ENCODE assay signal across 8 cellular contexts in genomic region chr17:39634384-39634871, GRCh38. TPM values are rescaled to one million over a fixed set of nuclear protein-coding genes. Genes with fewer than 3 reads are reported as not detected.
DNase-seq lines count a peak whose midpoint lies in the region; ATAC-seq, FAIRE-seq and TF ChIP-seq lines count a peak whose summit lies in the region.

No MANE protein-coding gene starts in this region.

- no peaks in the 10 kb centered on the region for H3K9me3 Mint-ChIP-seq in mesothelial cell of epicardium

- TF ChIP-seq POLR2A in H54 (IDR thresholded peaks at IDR 0.05; ENCODE audit: low read depth, low read length) = no peak

- peaks cover 35% of the 10 kb centered on the region for H3K4me1 Mint-ChIP-seq in mesothelial cell of epicardium

- peak overlapping the region; percentile 85 for H3K27ac ChIP-seq in C4-2B

- no peak overlapping the region for H3K4me3 Mint-ChIP-seq in mesothelial cell of epicardium

- no peak overlapping the region for H3K27ac Mint-ChIP-seq in mesothelial cell of epicardium

- FAIRE-seq in H54 (lab: Jason Lieb, UNC) = no peak

- DNase-seq in NCI-H526 (lab: John Stamatoyannopoulos, UW) = peak; percentile 19 to 51
- DNase-seq in central memory CD4-positive, alpha-beta T cell = peak; percentile 36
- DNase-seq in mesothelial cell of epicardium (ENCODE audit: low spot score in 2 of 2, unreplicated experiment in 2 of 2) = no peak
- DNase-seq in stimulated activated naive CD8-positive, alpha-beta T cell treated with anti-CD3 and anti-CD28 coated beads, Interleukin-15, Interleukin-2, amounts not matched to agents 100 U/mL and 50 U/mL, for 24 hours = no peak
- no peak for DNase-seq in cortex of kidney (lab: John Stamatoyannopoulos, UW)
- DNase-seq in H54 (ENCODE audit: insufficient read length, low spot score) = no peak

- TF ChIP-seq CTCF in C4-2B (conservative IDR thresholded peaks at IDR 0.05) = peak; percentile 92
- TF ChIP-seq CTCF in GM12872 (IDR thresholded peaks at IDR 0.05; ENCODE audit: insufficient read depth, low read depth, low read length) = peak; percentile 67
- peak; percentile 80 for TF ChIP-seq CTCF in mesothelial cell of epicardium (IDR thresholded peaks at IDR 0.05; ENCODE audit: unreplicated experiment)

- no peak for ATAC-seq in stimulated activated naive CD8-positive, alpha-beta T cell treated with anti-CD3 and anti-CD28 coated beads, Interleukin-15, Interleukin-2, amounts not matched to agents 100 U/mL and 50 U/mL, for 24 hours

- peaks cover 18% of the 10 kb centered on the region for H3K27me3 Mint-ChIP-seq in mesothelial cell of epicardium (ENCODE audit: low read depth)

- H3K36me3 Mint-ChIP-seq in mesothelial cell of epicardium = no peaks in the 10 kb centered on the region

RNA-seq across cellular contexts. Expression of gene STARD3, which starts 2.5 kb away (rescaled TPM):
- total RNA-seq in mesothelial cell of epicardium = 55.6 to 56.6 TPM (median 56.2 TPM) in 3 replicates

RNA-seq across cellular contexts. Expression of gene PPP1R1B, which starts 7.7 kb away (rescaled TPM):
- 0.58 to 0.75 TPM (median 0.75 TPM) in 3 replicates for total RNA-seq in mesothelial cell of epicardium

RNA-seq across cellular contexts. Expression of gene NEUROD2, which starts 26.7 kb away (rescaled TPM):
- total RNA-seq in mesothelial cell of epicardium = 0.09 TPM in 1 of 3 replicates, not detected in the others

RNA-seq across cellular contexts. Expression of gene TCAP, which starts 30.7 kb away (rescaled TPM):
- total RNA-seq in mesothelial cell of epicardium = 1.6 to 3.0 TPM (median 2.3 TPM) in 3 replicates

RNA-seq across cellular contexts. Expression of gene PNMT, which starts 33.8 kb away (rescaled TPM):
- total RNA-seq in mesothelial cell of epicardium = 1.7 to 2.1 TPM (median 1.7 TPM) in 3 replicates

Comparison
In these comparisons a context has a peak if more than half of its experiments do, and no peak if none do; other contexts are left out.
1. DNase-seq: peak in NCI-H526 (2 of 2) and central memory CD4-positive, alpha-beta T cell (single experiment); none in mesothelial cell of epicardium (0 of 2), stimulated activated naive CD8-positive, alpha-beta T cell treated with anti-CD3 and anti-CD28 coated beads, Interleukin-15, Interleukin-2, amounts not matched to agents 100 U/mL and 50 U/mL, for 24 hours (single experiment), cortex of kidney (single experiment) and H54 (single experiment).
2. Peak in every context shown above with its lines, with median percentiles within 50 percentile points of each other: CTCF ChIP-seq.